In genomic region chr5:163354685-163355084, GRCh38 we compare ENCODE assay signal across 10 cellular contexts.
A peak's percentile ranks its signal among the peaks of the same experiment; 100 is the strongest.
DNase-seq lines count a peak whose midpoint lies in the region; ATAC-seq lines count a peak whose summit lies in the region.
"Had no signal": no experiment of that assay in that cellular context is flagged by ENCODE, and none has a peak within 500 bp of the region (broad histone marks: within the 10 kb centered on the region; RNA-seq: fewer than 3 reads in every experiment).

No MANE protein-coding gene starts in this region.

- no peaks in the 10 kb centered on the region for H3K9me3 Mint-ChIP-seq in activated naive CD4-positive, alpha-beta T cell treated with anti-CD3 and anti-CD28 coated beads for 36 hours

- no peaks in the 10 kb centered on the region for H3K36me3 ChIP-seq in H7 (replicated peaks; ENCODE audit: control insufficient read depth, insufficient read depth, low read length)

- H3K27me3 ChIP-seq in H7 (ENCODE audit: control insufficient read depth, insufficient read depth, low read length): no peaks in the 10 kb centered on the region

- intact Hi-C loops in left colon (cut with DNase I, micrococcal nuclease): no loop called here
- intact Hi-C loops in activated naive CD4-positive, alpha-beta T cell treated with anti-CD3 and anti-CD28 coated beads for 36 hours (cut with micrococcal nuclease): no loop called here

- H3K4me3 ChIP-seq in H7 (ENCODE audit: insufficient read depth, low read depth, low read length): no peak overlapping the region

- H3K27ac Mint-ChIP-seq in activated naive CD4-positive, alpha-beta T cell treated with anti-CD3 and anti-CD28 coated beads for 36 hours: no peak overlapping the region

- CTCF ChIA-PET in activated naive CD4-positive, alpha-beta T cell treated with anti-CD3 and anti-CD28 coated beads for 36 hours (lab: Charles Lee): no interaction called here

- ATAC-seq in GM18858 (IDR thresholded peaks at IDR 0.05; ENCODE audit: unreplicated experiment) (peak; percentile 100), GM21576 (IDR thresholded peaks at IDR 0.05; ENCODE audit: unreplicated experiment) (peak; percentile 100), HG03280 (IDR thresholded peaks at IDR 0.05; ENCODE audit: unreplicated experiment) (peak; percentile 99), left colon (peak; percentile 83)
- ATAC-seq in activated CD4-positive, CD25-positive, alpha-beta regulatory T cell treated with anti-CD3 and anti-CD28 coated beads, Interleukin-2, amount 50 U/mL, for 24 hours: no peak

- H3K4me3 Mint-ChIP-seq in activated naive CD4-positive, alpha-beta T cell treated with anti-CD3 and anti-CD28 coated beads for 36 hours: no peak overlapping the region

- DNase-seq in left colon (no peak), middle frontal gyrus (ENCODE audit: extremely low spot score, low spot score) (no peak), H7 (no peak)
- no peak for DNase-seq in activated naive CD4-positive, alpha-beta T cell treated with anti-CD3 and anti-CD28 coated beads for 36 hours
- DNase-seq: activated naive CD4-positive, alpha-beta T cell treated with anti-CD3 and anti-CD28 coated beads, Interleukin-2, amount 50 U/mL, for 16 hours; NCI-H2171 treated with DMSO at 0.1 percent for 48 hours had no signal

- no peaks in the 10 kb centered on the region for H3K27me3 Mint-ChIP-seq in activated naive CD4-positive, alpha-beta T cell treated with anti-CD3 and anti-CD28 coated beads for 36 hours (ENCODE audit: low read depth)

- no peaks in the 10 kb centered on the region for H3K36me3 Mint-ChIP-seq in activated naive CD4-positive, alpha-beta T cell treated with anti-CD3 and anti-CD28 coated beads for 36 hours (ENCODE audit: low read depth)

- H3K4me1 Mint-ChIP-seq in activated naive CD4-positive, alpha-beta T cell treated with anti-CD3 and anti-CD28 coated beads for 36 hours (ENCODE audit: low read depth): no peaks in the 10 kb centered on the region

Comparison
In these comparisons a context has a peak if more than half of its experiments do, and no peak if none do; other contexts are left out.
1. ATAC-seq: peak in GM18858 (single experiment), GM21576 (single experiment), HG03280 (single experiment) and left colon (single experiment); none in activated CD4-positive, CD25-positive, alpha-beta regulatory T cell treated with anti-CD3 and anti-CD28 coated beads, Interleukin-2, amount 50 U/mL, for 24 hours (0 of 2).